Comparison of ENCODE assay signal across 2 cellular contexts in the genomic region with DNA sequence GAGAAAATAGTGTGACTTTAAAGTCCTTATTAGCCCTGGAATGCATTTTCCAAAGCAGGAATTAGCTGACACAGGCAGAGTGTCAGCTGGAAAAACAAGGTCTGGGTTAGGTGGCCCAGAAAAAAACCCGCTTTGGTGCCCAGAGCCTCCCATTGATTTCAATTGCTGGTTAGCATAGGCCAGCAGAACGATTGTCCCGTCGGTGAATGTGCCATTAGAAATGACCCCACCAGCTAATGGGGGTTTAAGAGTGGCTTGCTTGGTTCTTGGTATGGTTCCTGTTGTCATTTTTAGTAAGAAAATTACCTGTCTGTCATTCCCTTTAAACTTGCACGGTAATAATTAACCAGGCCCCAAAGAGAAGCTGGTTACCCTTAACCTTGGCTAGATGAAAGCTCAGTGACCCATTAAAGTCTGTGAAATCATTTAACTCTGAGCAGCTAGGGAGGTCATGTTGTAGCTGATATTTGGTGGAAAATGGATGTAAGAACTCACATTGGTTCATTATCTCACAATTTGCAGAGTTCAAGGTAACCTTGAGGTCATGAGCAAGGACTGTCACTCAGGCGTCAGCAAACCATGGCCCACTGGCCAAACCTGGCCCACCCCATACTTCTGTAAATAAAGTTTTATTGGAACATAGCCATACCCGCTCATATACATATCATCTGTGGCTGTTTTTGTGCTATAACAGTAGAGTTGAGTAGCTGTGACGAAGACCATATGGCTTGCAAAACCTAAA.
TF ChIP-seq lines count a peak whose summit lies in the region.

No MANE protein-coding gene starts in this region.

TF ChIP-seq in K562, 482 proteins besides CTCF, POLR2A, EP300 and RAD21:
- TF ChIP-seq, protein P1, sequence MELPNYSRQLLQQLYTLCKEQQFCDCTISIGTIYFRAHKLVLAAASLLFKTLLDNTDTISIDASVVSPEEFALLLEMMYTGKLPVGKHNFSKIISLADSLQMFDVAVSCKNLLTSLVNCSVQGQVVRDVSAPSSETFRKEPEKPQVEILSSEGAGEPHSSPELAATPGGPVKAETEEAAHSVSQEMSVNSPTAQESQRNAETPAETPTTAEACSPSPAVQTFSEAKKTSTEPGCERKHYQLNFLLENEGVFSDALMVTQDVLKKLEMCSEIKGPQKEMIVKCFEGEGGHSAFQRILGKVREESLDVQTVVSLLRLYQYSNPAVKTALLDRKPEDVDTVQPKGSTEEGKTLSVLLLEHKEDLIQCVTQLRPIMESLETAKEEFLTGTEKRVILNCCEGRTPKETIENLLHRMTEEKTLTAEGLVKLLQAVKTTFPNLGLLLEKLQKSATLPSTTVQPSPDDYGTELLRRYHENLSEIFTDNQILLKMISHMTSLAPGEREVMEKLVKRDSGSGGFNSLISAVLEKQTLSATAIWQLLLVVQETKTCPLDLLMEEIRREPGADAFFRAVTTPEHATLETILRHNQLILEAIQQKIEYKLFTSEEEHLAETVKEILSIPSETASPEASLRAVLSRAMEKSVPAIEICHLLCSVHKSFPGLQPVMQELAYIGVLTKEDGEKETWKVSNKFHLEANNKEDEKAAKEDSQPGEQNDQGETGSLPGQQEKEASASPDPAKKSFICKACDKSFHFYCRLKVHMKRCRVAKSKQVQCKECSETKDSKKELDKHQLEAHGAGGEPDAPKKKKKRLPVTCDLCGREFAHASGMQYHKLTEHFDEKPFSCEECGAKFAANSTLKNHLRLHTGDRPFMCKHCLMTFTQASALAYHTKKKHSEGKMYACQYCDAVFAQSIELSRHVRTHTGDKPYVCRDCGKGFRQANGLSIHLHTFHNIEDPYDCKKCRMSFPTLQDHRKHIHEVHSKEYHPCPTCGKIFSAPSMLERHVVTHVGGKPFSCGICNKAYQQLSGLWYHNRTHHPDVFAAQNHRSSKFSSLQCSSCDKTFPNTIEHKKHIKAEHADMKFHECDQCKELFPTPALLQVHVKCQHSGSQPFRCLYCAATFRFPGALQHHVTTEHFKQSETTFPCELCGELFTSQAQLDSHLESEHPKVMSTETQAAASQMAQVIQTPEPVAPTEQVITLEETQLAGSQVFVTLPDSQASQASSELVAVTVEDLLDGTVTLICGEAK (IDR thresholded peaks at IDR 0.05), result peak; percentile 91
- TF ChIP-seq, protein P1 (CRISPR knock-in tag; IDR thresholded peaks at IDR 0.05), result peak; percentile 60; the same call in 1 of the 2 replicates
- TF ChIP-seq ZNF431 (CRISPR knock-in tag; IDR thresholded peaks at IDR 0.05) (no peak), ZNF586 (CRISPR knock-in tag; conservative IDR thresholded peaks at IDR 0.05) (no peak), FOXM1 (IDR thresholded peaks at IDR 0.05; ENCODE audit: low read depth) (no peak), FOXM1 (CRISPR knock-in tag; IDR thresholded peaks at IDR 0.05; ENCODE audit: low read depth) (no peak), POLR2AphosphoS2 (IDR thresholded peaks at IDR 0.05; ENCODE audit: low read length) (no peak), ESRRA (IDR thresholded peaks at IDR 0.05; ENCODE audit: borderline replicate concordance, low read depth) (peak; percentile 59; the same call in 1 of the 2 replicates), BCOR (IDR thresholded peaks at IDR 0.05) (no peak), ZNF354B (CRISPR knock-in tag; IDR thresholded peaks at IDR 0.05) (no peak)
- TF ChIP-seq, protein P2, sequence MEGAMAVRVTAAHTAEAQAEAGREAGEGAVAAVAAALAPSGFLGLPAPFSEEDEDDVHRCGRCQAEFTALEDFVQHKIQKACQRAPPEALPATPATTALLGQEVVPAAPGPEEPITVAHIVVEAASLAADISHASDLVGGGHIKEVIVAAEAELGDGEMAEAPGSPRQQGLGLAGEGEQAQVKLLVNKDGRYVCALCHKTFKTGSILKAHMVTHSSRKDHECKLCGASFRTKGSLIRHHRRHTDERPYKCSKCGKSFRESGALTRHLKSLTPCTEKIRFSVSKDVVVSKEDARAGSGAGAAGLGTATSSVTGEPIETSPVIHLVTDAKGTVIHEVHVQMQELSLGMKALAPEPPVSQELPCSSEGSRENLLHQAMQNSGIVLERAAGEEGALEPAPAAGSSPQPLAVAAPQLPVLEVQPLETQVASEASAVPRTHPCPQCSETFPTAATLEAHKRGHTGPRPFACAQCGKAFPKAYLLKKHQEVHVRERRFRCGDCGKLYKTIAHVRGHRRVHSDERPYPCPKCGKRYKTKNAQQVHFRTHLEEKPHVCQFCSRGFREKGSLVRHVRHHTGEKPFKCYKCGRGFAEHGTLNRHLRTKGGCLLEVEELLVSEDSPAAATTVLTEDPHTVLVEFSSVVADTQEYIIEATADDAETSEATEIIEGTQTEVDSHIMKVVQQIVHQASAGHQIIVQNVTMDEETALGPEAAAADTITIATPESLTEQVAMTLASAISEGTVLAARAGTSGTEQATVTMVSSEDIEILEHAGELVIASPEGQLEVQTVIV (CRISPR knock-in tag; IDR thresholded peaks at IDR 0.05; ENCODE audit: borderline replicate concordance), result no peak

TF ChIP-seq in liver, 16 proteins besides CTCF, POLR2A, EP300 and RAD21 (continued from another document):
- TF ChIP-seq, protein P3, sequence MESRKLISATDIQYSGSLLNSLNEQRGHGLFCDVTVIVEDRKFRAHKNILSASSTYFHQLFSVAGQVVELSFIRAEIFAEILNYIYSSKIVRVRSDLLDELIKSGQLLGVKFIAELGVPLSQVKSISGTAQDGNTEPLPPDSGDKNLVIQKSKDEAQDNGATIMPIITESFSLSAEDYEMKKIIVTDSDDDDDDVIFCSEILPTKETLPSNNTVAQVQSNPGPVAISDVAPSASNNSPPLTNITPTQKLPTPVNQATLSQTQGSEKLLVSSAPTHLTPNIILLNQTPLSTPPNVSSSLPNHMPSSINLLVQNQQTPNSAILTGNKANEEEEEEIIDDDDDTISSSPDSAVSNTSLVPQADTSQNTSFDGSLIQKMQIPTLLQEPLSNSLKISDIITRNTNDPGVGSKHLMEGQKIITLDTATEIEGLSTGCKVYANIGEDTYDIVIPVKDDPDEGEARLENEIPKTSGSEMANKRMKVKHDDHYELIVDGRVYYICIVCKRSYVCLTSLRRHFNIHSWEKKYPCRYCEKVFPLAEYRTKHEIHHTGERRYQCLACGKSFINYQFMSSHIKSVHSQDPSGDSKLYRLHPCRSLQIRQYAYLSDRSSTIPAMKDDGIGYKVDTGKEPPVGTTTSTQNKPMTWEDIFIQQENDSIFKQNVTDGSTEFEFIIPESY (IDR thresholded peaks at IDR 0.05), result no peak
- TF ChIP-seq FOXA1 (IDR thresholded peaks at IDR 0.05) (no peak), HNF4G (IDR thresholded peaks at IDR 0.05) (peak; percentile 25), EGR1 (IDR thresholded peaks at IDR 0.05; ENCODE audit: low read depth in 2 of 2) (no peak), SP1 (IDR thresholded peaks at IDR 0.05) (peak; percentile 70), YY1 (IDR thresholded peaks at IDR 0.05) (peak; percentile 19), JUND (IDR thresholded peaks at IDR 0.05) (no peak), NR2F2 (IDR thresholded peaks at IDR 0.05) (no peak), FOXA2 (IDR thresholded peaks at IDR 0.05) (no peak), GABPA (IDR thresholded peaks at IDR 0.05 in 1 of 2, conservative IDR thresholded peaks at IDR 0.05 in 1 of 2) (peak in 1 of 2 donors; percentile 10), TAF1 (conservative IDR thresholded peaks at IDR 0.05) (peak; percentile 50), RXRA (IDR thresholded peaks at IDR 0.05) (peak; percentile 66 to 72)
- TF ChIP-seq, protein P4, sequence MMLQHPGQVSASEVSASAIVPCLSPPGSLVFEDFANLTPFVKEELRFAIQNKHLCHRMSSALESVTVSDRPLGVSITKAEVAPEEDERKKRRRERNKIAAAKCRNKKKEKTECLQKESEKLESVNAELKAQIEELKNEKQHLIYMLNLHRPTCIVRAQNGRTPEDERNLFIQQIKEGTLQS (IDR thresholded peaks at IDR 0.05), result no peak
- TF ChIP-seq, protein P5, sequence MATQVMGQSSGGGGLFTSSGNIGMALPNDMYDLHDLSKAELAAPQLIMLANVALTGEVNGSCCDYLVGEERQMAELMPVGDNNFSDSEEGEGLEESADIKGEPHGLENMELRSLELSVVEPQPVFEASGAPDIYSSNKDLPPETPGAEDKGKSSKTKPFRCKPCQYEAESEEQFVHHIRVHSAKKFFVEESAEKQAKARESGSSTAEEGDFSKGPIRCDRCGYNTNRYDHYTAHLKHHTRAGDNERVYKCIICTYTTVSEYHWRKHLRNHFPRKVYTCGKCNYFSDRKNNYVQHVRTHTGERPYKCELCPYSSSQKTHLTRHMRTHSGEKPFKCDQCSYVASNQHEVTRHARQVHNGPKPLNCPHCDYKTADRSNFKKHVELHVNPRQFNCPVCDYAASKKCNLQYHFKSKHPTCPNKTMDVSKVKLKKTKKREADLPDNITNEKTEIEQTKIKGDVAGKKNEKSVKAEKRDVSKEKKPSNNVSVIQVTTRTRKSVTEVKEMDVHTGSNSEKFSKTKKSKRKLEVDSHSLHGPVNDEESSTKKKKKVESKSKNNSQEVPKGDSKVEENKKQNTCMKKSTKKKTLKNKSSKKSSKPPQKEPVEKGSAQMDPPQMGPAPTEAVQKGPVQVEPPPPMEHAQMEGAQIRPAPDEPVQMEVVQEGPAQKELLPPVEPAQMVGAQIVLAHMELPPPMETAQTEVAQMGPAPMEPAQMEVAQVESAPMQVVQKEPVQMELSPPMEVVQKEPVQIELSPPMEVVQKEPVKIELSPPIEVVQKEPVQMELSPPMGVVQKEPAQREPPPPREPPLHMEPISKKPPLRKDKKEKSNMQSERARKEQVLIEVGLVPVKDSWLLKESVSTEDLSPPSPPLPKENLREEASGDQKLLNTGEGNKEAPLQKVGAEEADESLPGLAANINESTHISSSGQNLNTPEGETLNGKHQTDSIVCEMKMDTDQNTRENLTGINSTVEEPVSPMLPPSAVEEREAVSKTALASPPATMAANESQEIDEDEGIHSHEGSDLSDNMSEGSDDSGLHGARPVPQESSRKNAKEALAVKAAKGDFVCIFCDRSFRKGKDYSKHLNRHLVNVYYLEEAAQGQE (IDR thresholded peaks at IDR 0.05), result no peak
- TF ChIP-seq, protein P6, sequence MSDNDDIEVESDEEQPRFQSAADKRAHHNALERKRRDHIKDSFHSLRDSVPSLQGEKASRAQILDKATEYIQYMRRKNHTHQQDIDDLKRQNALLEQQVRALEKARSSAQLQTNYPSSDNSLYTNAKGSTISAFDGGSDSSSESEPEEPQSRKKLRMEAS (IDR thresholded peaks at IDR 0.05), result no peak
TF ChIP-seq in liver: peak in this region for 6.
